Comparison of ENCODE assay signal across 8 cellular contexts in the genomic region with DNA sequence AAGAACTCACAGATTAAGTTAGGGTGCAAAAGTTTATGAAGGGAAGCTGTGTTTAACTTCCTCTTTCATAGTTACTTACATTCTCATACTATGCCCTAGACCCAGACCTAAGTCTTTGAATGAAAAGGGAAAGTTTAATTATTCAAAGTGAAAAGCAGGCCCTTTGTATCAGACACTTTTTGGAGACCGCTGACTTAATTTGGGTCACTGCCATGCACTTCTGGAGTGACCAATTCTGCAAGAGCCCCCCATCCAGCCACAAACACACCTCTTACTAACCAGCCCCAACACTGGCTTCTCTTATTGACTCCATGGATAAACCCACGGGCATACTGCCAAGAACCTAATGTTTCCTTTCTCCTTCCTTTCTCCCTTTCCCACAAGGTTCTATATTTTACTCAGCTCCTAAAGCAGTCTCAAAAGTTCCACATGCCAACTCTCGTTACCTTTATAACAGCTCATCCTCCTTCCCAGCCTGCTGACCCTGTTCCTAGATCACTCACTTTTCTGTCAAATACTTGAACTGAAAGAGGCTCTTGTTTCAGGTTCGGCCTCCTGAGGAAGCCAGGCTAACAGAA. TPM values are rescaled to one million over a fixed set of nuclear protein-coding genes. Genes with fewer than 3 reads are reported as not detected.
DNase-seq lines count a peak whose midpoint lies in the region; ATAC-seq, FAIRE-seq and TF ChIP-seq lines count a peak whose summit lies in the region.
"Had no signal": no experiment of that assay in that cellular context is flagged by ENCODE, and none has a peak within 500 bp of the region (broad histone marks: within the 10 kb centered on the region; RNA-seq: fewer than 3 reads in every experiment).

No MANE protein-coding gene starts in this region.

- DNase-seq in K562 (ENCODE audit: extremely low read depth in 1 of 4, low spot score in 3 of 4), result peak in 1 of 4 experiments; percentile 3
- no peak for DNase-seq in type B pancreatic cell (ENCODE audit: extremely low spot score, unreplicated experiment)
- no peak for DNase-seq in transverse colon
- DNase-seq in lower leg skin (ENCODE audit: low spot score in 2 of 2), result no peak

- peak overlapping the region; percentile 42 for H3K27ac Mint-ChIP-seq in type B pancreatic cell

- FAIRE-seq in K562 (lab: Jason Lieb, UNC), result no peak
- FAIRE-seq: islet of Langerhans had no signal

- H3K4me3 ChIP-seq in K562 (no peak overlapping the region), transverse colon (no peak overlapping the region), lower leg skin (ENCODE audit: low read depth, poor library complexity, severe bottlenecking) (no peak overlapping the region)

- CTCF ChIA-PET in K562 (lab: Yijun Ruan, JAX; ENCODE audit: low intra/inter-chr PET ratio), result no interaction called here

- no peak overlapping the region for H3K9ac ChIP-seq in K562 (ENCODE audit: insufficient read depth in 1 of 2, low read depth in 2 of 2, low read length in 2 of 2)

- H3K27me3 Mint-ChIP-seq in type B pancreatic cell, result no peaks in the 10 kb centered on the region

- TF ChIP-seq EP300 in K562 (IDR thresholded peaks at IDR 0.05; ENCODE audit: low read length) (no peak), transverse colon (IDR thresholded peaks at IDR 0.05; ENCODE audit: low read depth) (no peak)

- H3K9me3 ChIP-seq in K562 (replicated peaks; ENCODE audit: control insufficient read depth, insufficient read depth, low read depth, low read length) (no peaks in the 10 kb centered on the region), transverse colon (no peaks in the 10 kb centered on the region)

- no peaks in the 10 kb centered on the region for H4K20me1 ChIP-seq in K562 (replicated peaks; ENCODE audit: control insufficient read depth, insufficient read depth, low read length)

- no peak overlapping the region for H3K4me3 Mint-ChIP-seq in type B pancreatic cell

- no peaks in the 10 kb centered on the region for H3K79me2 ChIP-seq in K562 (ENCODE audit: control insufficient read depth, insufficient read depth, low read length)

- intact Hi-C loops in K562 (cut with micrococcal nuclease) (no loop called here), transverse colon (cut with DNase I; ENCODE audit: low total_unique reads) (no loop called here), lower leg skin (cut with DNase I; ENCODE audit: low total_unique reads) (no loop called here)

- H3K27ac ChIP-seq in K562 (ENCODE audit: extremely low read depth, low read depth, low read length) (peak overlapping the region; percentile 29; the same call in 1 of the 3 replicates), transverse colon (no peak overlapping the region)

- peaks cover 71% of the 10 kb centered on the region; the same call in 2 of the 3 replicates for H3K36me3 ChIP-seq in K562 (ENCODE audit: control insufficient read depth, insufficient read depth, low read length)
- H3K36me3 ChIP-seq in transverse colon, result peaks cover 0 to 22% (median 7%) of the 10 kb centered on the region in 4 donors

- H3K9me3 Mint-ChIP-seq in type B pancreatic cell, result no peaks in the 10 kb centered on the region

- H3K9me1 ChIP-seq in K562 (ENCODE audit: control insufficient read depth, insufficient read depth, low read length), result no peaks in the 10 kb centered on the region

- TF ChIP-seq CTCF in K562 (IDR thresholded peaks at IDR 0.05 in 2 of 3, conservative IDR thresholded peaks at IDR 0.05 in 1 of 3; ENCODE audit: insufficient read depth in 2 of 3, low read depth in 1 of 3, low read length in 3 of 3), result no peak
- no peak for TF ChIP-seq CTCF in type B pancreatic cell (conservative IDR thresholded peaks at IDR 0.05)
- no peak for TF ChIP-seq CTCF in transverse colon (IDR thresholded peaks at IDR 0.05)
- no peak for TF ChIP-seq CTCF in lower leg skin (IDR thresholded peaks at IDR 0.05)

- H2AFZ ChIP-seq in K562 (ENCODE audit: low read depth, low read length), result no peak overlapping the region

- in situ Hi-C loops in K562 (cut with MboI), result no loop called here
- in situ Hi-C loops in transverse colon (cut with MboI; ENCODE audit: low pct_ligation_motif_present in 1 of 4, low pct_unique_long_range_greater_than_20kb in 1 of 4, low sequenced_read_pairs in 3 of 4), result no loop called here

- peaks cover 10% of the 10 kb centered on the region for H3K4me1 Mint-ChIP-seq in type B pancreatic cell (ENCODE audit: unreplicated experiment)

- no peak overlapping the region for H3K4me2 ChIP-seq in K562 (ENCODE audit: insufficient read depth, low read length)

- 75% methylated on average over 4 of the region's 4 CpGs for WGBS in K562 (ENCODE audit: insufficient coverage, low coverage, missing lambda C conversion rate)
- 44 to 54% methylated on average over 3 to 4 of the region's 4 CpGs for WGBS in transverse colon (ENCODE audit: low coverage in 1 of 2), 2 donors
- WGBS in lower leg skin, 2 donors, result 63 to 71% methylated on average over 4 of the region's 4 CpGs

- POLR2A ChIA-PET in K562 (lab: Yijun Ruan, JAX), result no interaction called here

- H3K36me3 Mint-ChIP-seq in type B pancreatic cell, result peaks cover 21% of the 10 kb centered on the region

- H3K27me3 ChIP-seq in K562 (ENCODE audit: control insufficient read depth in 2 of 2, insufficient read depth in 2 of 2, low read length in 2 of 2) (no peaks in the 10 kb centered on the region), transverse colon (no peaks in the 10 kb centered on the region)

- no TSS peak for BruUV-seq in K562 (replicated peaks; lab: Mats Ljungman, UMichigan)

- no peaks in the 10 kb centered on the region for H3K4me1 ChIP-seq in K562 (replicated peaks in 1 of 2; ENCODE audit: control insufficient read depth in 2 of 2, insufficient read depth in 2 of 2, low read length in 2 of 2)
- H3K4me1 ChIP-seq in transverse colon, result peaks cover 0 to 9% (median 2%) of the 10 kb centered on the region in 4 donors

- TF ChIP-seq RAD21 in K562 (CRISPR knock-in tag; conservative IDR thresholded peaks at IDR 0.05 in 1 of 2, IDR thresholded peaks at IDR 0.05 in 1 of 2), result no peak

- peak; percentile 75 for ATAC-seq in GM18508 (IDR thresholded peaks at IDR 0.05; ENCODE audit: insufficient read depth, unreplicated experiment)
- ATAC-seq in GM21515 (IDR thresholded peaks at IDR 0.05; ENCODE audit: unreplicated experiment), result peak; percentile 76
- peak; percentile 48 for ATAC-seq in HG03575 (IDR thresholded peaks at IDR 0.05; ENCODE audit: extremely low read depth, insufficient number of reproducible peaks, low FRiP score, unreplicated experiment)
- peak; percentile 44 for ATAC-seq in K562

- TF ChIP-seq POLR2A in K562 (conservative IDR thresholded peaks at IDR 0.05) (peak; percentile 26; the same call in 1 of the 2 replicates), transverse colon (IDR thresholded peaks at IDR 0.05) (no peak), lower leg skin (IDR thresholded peaks at IDR 0.05) (no peak)

RNA-seq across cellular contexts. Expression of gene ABCE1, which starts 34.5 kb away (rescaled TPM):
- 96.4 and 181 TPM in 2 replicates for total RNA-seq in K562 (2011; cell fraction: chromatin; rRNA removed; ENCODE audit: low replicate concordance)
- total RNA-seq in K562 (2011; cell fraction: nucleolus; rRNA removed), result 29.2 and 45.0 TPM in 2 replicates
- 65.8 and 89.3 TPM in 2 replicates for total RNA-seq in K562 (2011; cell fraction: nucleoplasm; rRNA removed)
- total RNA-seq in K562 (2014; rRNA removed), result 132 and 154 TPM in 2 replicates
- total RNA-seq in K562 (2014; rRNA removed; fragmentation: Illumina TruSeq; extraction: Trizol), result 256 and 276 TPM in 2 replicates
- total RNA-seq in K562 (2015; rRNA removed; fragmentation: Illumina TruSeq; extraction: Trizol), result 209 and 222 TPM in 2 replicates
- 147 and 156 TPM in 2 replicates for total RNA-seq in K562 (2021)
- polyA plus RNA-seq in K562 (2011; rRNA removed), result 143 and 238 TPM in 2 replicates
- 81.5 and 109 TPM in 2 replicates for polyA plus RNA-seq in K562 (2011; cell fraction: cytosol; rRNA removed)
- 114 and 165 TPM in 2 replicates for polyA plus RNA-seq in K562 (2011; cell fraction: nucleus; rRNA removed)
- 72.6 and 143 TPM in 2 replicates for polyA plus RNA-seq in K562 (2012)
- 210 and 238 TPM in 2 replicates for polyA plus RNA-seq in K562 (2014; fragmentation: Illumina TruSeq; extraction: Trizol)
- polyA plus RNA-seq in K562 (2014; fragmentation: Nextera tagmentation; extraction: Ambion mirVana), result 100 to 1,000 TPM; 164 to 169 TPM
- 134 and 142 TPM in 2 replicates for polyA plus RNA-seq in K562 (2014; rRNA removed)
- polyA minus RNA-seq in K562 (2011; rRNA and poly(A)+ RNA removed), result 342 and 401 TPM in 2 replicates
- polyA minus RNA-seq in K562 (2011; cell fraction: cytosol; rRNA and poly(A)+ RNA removed), result 99.3 and 125 TPM in 2 replicates
- 54.0 and 95.2 TPM in 2 replicates for polyA minus RNA-seq in K562 (2011; cell fraction: nucleus; rRNA and poly(A)+ RNA removed)
- 62.1 and 77.9 TPM in 2 replicates for total RNA-seq in type B pancreatic cell (ENCODE audit: low replicate concordance)
- 10 to 100 TPM; 23.8 to 48.8 (median 35.7) TPM for total RNA-seq in transverse colon
- 10 to 100 TPM; 55.7 to 71.1 (median 57.8) TPM for total RNA-seq in lower leg skin

RNA-seq across cellular contexts. Expression of gene ANAPC10, which starts 34.6 kb away (rescaled TPM):
- 45.9 and 74.8 TPM in 2 replicates for total RNA-seq in K562 (2011; cell fraction: chromatin; rRNA removed; ENCODE audit: low replicate concordance)
- total RNA-seq in K562 (2011; cell fraction: nucleolus; rRNA removed), result 22.8 and 29.7 TPM in 2 replicates
- 32.2 and 59.8 TPM in 2 replicates for total RNA-seq in K562 (2011; cell fraction: nucleoplasm; rRNA removed)
- 33.3 and 38.6 TPM in 2 replicates for total RNA-seq in K562 (2014; rRNA removed)
- 60.3 and 65.0 TPM in 2 replicates for total RNA-seq in K562 (2014; rRNA removed; fragmentation: Illumina TruSeq; extraction: Trizol)
- total RNA-seq in K562 (2015; rRNA removed; fragmentation: Illumina TruSeq; extraction: Trizol), result 49.1 and 57.5 TPM in 2 replicates
- total RNA-seq in K562 (2021), result 31.0 and 36.0 TPM in 2 replicates
- 61.9 and 70.9 TPM in 2 replicates for polyA plus RNA-seq in K562 (2011; rRNA removed)
- polyA plus RNA-seq in K562 (2011; cell fraction: cytosol; rRNA removed), result 19.2 and 35.9 TPM in 2 replicates
- polyA plus RNA-seq in K562 (2011; cell fraction: nucleus; rRNA removed), result 13.3 and 22.0 TPM in 2 replicates
- polyA plus RNA-seq in K562 (2012), result 28.0 and 31.0 TPM in 2 replicates
- 48.8 and 58.2 TPM in 2 replicates for polyA plus RNA-seq in K562 (2014; fragmentation: Illumina TruSeq; extraction: Trizol)
- polyA plus RNA-seq in K562 (2014; fragmentation: Nextera tagmentation; extraction: Ambion mirVana), result 10 to 100 TPM; 82.0 to 96.2 TPM
- polyA plus RNA-seq in K562 (2014; rRNA removed), result 59.6 and 64.4 TPM in 2 replicates
- polyA minus RNA-seq in K562 (2011; rRNA and poly(A)+ RNA removed), result 52.6 and 65.6 TPM in 2 replicates
- polyA minus RNA-seq in K562 (2011; cell fraction: cytosol; rRNA and poly(A)+ RNA removed), result 5.7 and 15.8 TPM in 2 replicates
- polyA minus RNA-seq in K562 (2011; cell fraction: nucleus; rRNA and poly(A)+ RNA removed), result 23.2 and 40.0 TPM in 2 replicates
- total RNA-seq in type B pancreatic cell (ENCODE audit: low replicate concordance), result 18.5 and 21.0 TPM in 2 replicates
- total RNA-seq in transverse colon, result 10 to 100 TPM in 3 of 4 donors, 1 to 10 TPM in 1; 7.5 to 24.8 (median 15.4) TPM
- total RNA-seq in lower leg skin, result 10 to 100 TPM; 18.4 to 26.4 (median 20.2) TPM

RNA-seq across cellular contexts. Expression of gene OTUD4, which starts 47.8 kb away (rescaled TPM):
- total RNA-seq in K562 (2011; cell fraction: chromatin; rRNA removed; ENCODE audit: low replicate concordance), result 40.1 and 136 TPM in 2 replicates
- total RNA-seq in K562 (2011; cell fraction: nucleolus; rRNA removed), result 25.3 and 32.8 TPM in 2 replicates
- total RNA-seq in K562 (2011; cell fraction: nucleoplasm; rRNA removed), result 54.3 and 78.7 TPM in 2 replicates
- total RNA-seq in K562 (2014; rRNA removed), result 9.1 and 12.0 TPM in 2 replicates
- 29.0 and 38.0 TPM in 2 replicates for total RNA-seq in K562 (2014; rRNA removed; fragmentation: Illumina TruSeq; extraction: Trizol)
- 21.7 and 25.8 TPM in 2 replicates for total RNA-seq in K562 (2015; rRNA removed; fragmentation: Illumina TruSeq; extraction: Trizol)
- total RNA-seq in K562 (2021), result 25.7 and 27.5 TPM in 2 replicates
- 20.4 and 24.8 TPM in 2 replicates for polyA plus RNA-seq in K562 (2011; rRNA removed)
- polyA plus RNA-seq in K562 (2011; cell fraction: cytosol; rRNA removed), result 8.4 and 12.1 TPM in 2 replicates
- 37.6 and 42.9 TPM in 2 replicates for polyA plus RNA-seq in K562 (2011; cell fraction: nucleus; rRNA removed)
- polyA plus RNA-seq in K562 (2012), result 9.9 and 13.5 TPM in 2 replicates
- polyA plus RNA-seq in K562 (2014; fragmentation: Illumina TruSeq; extraction: Trizol), result 21.2 and 26.3 TPM in 2 replicates
- 1 to 10 TPM; 4.2 to 8.2 TPM for polyA plus RNA-seq in K562 (2014; fragmentation: Nextera tagmentation; extraction: Ambion mirVana)
- 13.4 and 15.0 TPM in 2 replicates for polyA plus RNA-seq in K562 (2014; rRNA removed)
- polyA minus RNA-seq in K562 (2011; rRNA and poly(A)+ RNA removed), result 44.4 and 50.5 TPM in 2 replicates
- 16.4 and 17.5 TPM in 2 replicates for polyA minus RNA-seq in K562 (2011; cell fraction: cytosol; rRNA and poly(A)+ RNA removed)
- polyA minus RNA-seq in K562 (2011; cell fraction: nucleus; rRNA and poly(A)+ RNA removed), result 40.0 and 66.3 TPM in 2 replicates
- 38.8 and 39.0 TPM in 2 replicates for total RNA-seq in type B pancreatic cell (ENCODE audit: low replicate concordance)
- total RNA-seq in transverse colon, result 10 to 100 TPM; 10.5 to 46.0 (median 27.6) TPM
- 10 to 100 TPM; 26.7 to 38.2 (median 36.1) TPM for total RNA-seq in lower leg skin
